ENCODE assay signal across 1 cellular context in the genomic region with DNA sequence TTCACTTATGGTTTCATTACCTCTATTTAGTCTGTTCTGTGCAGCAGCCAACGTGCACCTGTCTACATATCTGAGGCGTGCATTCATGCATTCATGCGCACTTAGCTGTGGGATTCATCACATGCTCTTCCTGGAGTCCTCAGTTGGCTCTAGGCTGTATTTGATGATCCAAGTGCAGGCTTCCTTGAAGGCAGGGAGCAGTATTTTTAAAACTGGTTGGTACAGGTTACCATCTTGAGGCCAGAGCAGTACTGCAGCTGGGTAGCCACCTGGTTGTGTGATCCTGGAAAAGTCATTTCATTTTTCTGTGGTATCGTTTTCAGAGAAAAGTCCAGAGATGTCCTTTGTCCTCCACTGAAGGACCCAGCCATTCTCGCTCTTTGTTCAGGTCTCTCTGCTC.
TF ChIP-seq lines count a peak whose summit lies in the region.

No MANE protein-coding gene starts in this region.

TF ChIP-seq in K562, 482 proteins besides CTCF, POLR2A, EP300 and RAD21 (continued from another document):
- TF ChIP-seq STAT5A (IDR thresholded peaks at IDR 0.05; ENCODE audit: borderline replicate concordance, low read length): no peak
